ENCODE assay signal across 14 cellular contexts in genomic region chr15:48643236-48643635, GRCh38. TPM values are rescaled to one million over a fixed set of nuclear protein-coding genes. Genes with fewer than 3 reads are reported as not detected.
DNase-seq lines count a peak whose midpoint lies in the region; ATAC-seq and TF ChIP-seq lines count a peak whose summit lies in the region.
"Had no signal": no experiment of that assay in that cellular context is flagged by ENCODE, and none has a peak within 500 bp of the region (broad histone marks: within the 10 kb centered on the region; RNA-seq: fewer than 3 reads in every experiment).

No MANE protein-coding gene starts in this region.

- H3K4me3 Mint-ChIP-seq in stimulated activated memory B cell treated with anti-CD40 and anti-IgM and Interleukin-4, amounts not matched to agents 10 μg/mL and 1 μg/mL and 100 μg/mL, for 72 hours = no peak overlapping the region

- no peak overlapping the region for H3K27ac ChIP-seq in lower lobe of right lung
- H3K27ac ChIP-seq in stomach = peak overlapping the region in 4 of 5 donors; percentile 82 to 88 (median 84)
- H3K27ac ChIP-seq: epithelial cell of prostate had no signal

- H3K4me1 ChIP-seq in lower lobe of right lung (peaks cover 27% of the 10 kb centered on the region), stomach (peaks cover 6 to 59% (median 42%) of the 10 kb centered on the region in 4 donors)

- peaks cover 9% of the 10 kb centered on the region for H3K4me1 Mint-ChIP-seq in stimulated activated memory B cell treated with anti-CD40 and anti-IgM and Interleukin-4, amounts not matched to agents 10 μg/mL and 1 μg/mL and 100 μg/mL, for 72 hours

- H3K27me3 ChIP-seq in lower lobe of right lung (ENCODE audit: low read depth) (peaks cover 26% of the 10 kb centered on the region), stomach (peaks cover 0 to 31% (median 25%) of the 10 kb centered on the region in 3 donors)

- no peaks in the 10 kb centered on the region for H3K9me3 Mint-ChIP-seq in stimulated activated memory B cell treated with anti-CD40 and anti-IgM and Interleukin-4, amounts not matched to agents 10 μg/mL and 1 μg/mL and 100 μg/mL, for 72 hours
- H3K9me3 Mint-ChIP-seq: activated naive CD4-positive, alpha-beta T cell treated with anti-CD3 and anti-CD28 coated beads, Interleukin-2, amount 50 U/mL, for 72 hours had no signal

- intact Hi-C loops in lower lobe of right lung (cut with DNase I) = no loop called here
- intact Hi-C loops in stomach (cut with DNase I; ENCODE audit: low total_unique reads) = no loop called here

- H3K36me3 ChIP-seq in lower lobe of right lung (no peaks in the 10 kb centered on the region), stomach (no peaks in the 10 kb centered on the region)

- no peak for TF ChIP-seq POLR2A in stomach (IDR thresholded peaks at IDR 0.05)

- TF ChIP-seq EP300 in stomach (IDR thresholded peaks at IDR 0.05) = no peak

- ATAC-seq in lower lobe of right lung = no peak
- no peak for ATAC-seq in stimulated activated memory B cell treated with anti-CD40 and anti-IgM and Interleukin-4, amounts not matched to agents 10 μg/mL and 1 μg/mL and 100 μg/mL, for 72 hours
- no peak for ATAC-seq in GM18520 (IDR thresholded peaks at IDR 0.05; ENCODE audit: unreplicated experiment)
- ATAC-seq: activated naive CD4-positive, alpha-beta T cell treated with anti-CD3 and anti-CD28 coated beads, Interleukin-2, amount 50 U/mL, for 72 hours had no signal

- no peaks in the 10 kb centered on the region for H3K36me3 Mint-ChIP-seq in stimulated activated memory B cell treated with anti-CD40 and anti-IgM and Interleukin-4, amounts not matched to agents 10 μg/mL and 1 μg/mL and 100 μg/mL, for 72 hours
- H3K36me3 Mint-ChIP-seq: activated naive CD4-positive, alpha-beta T cell treated with anti-CD3 and anti-CD28 coated beads, Interleukin-2, amount 50 U/mL, for 72 hours had no signal

- 11 to 18% (median 15%) methylated on average over 3 of the region's 3 CpGs for WGBS in stomach, 5 donors

- no peak overlapping the region for H3K27ac Mint-ChIP-seq in stimulated activated memory B cell treated with anti-CD40 and anti-IgM and Interleukin-4, amounts not matched to agents 10 μg/mL and 1 μg/mL and 100 μg/mL, for 72 hours
- H3K27ac Mint-ChIP-seq: activated naive CD4-positive, alpha-beta T cell treated with anti-CD3 and anti-CD28 coated beads, Interleukin-2, amount 50 U/mL, for 72 hours had no signal

- peaks cover 14% of the 10 kb centered on the region for H3K27me3 Mint-ChIP-seq in stimulated activated memory B cell treated with anti-CD40 and anti-IgM and Interleukin-4, amounts not matched to agents 10 μg/mL and 1 μg/mL and 100 μg/mL, for 72 hours

- H3K4me3 ChIP-seq in HFF-Myc (replicated peaks; ENCODE audit: low read depth, low read length) (peak overlapping the region; percentile 85), astrocyte of the spinal cord (ENCODE audit: low read depth, low read length) (peak overlapping the region; percentile 97), lower lobe of right lung (peak overlapping the region; percentile 72), stomach (peak overlapping the region; percentile 62 to 82 (median 70))

- in situ Hi-C loops in astrocyte of the spinal cord (cut with HindIII; ENCODE audit: low sequenced_read_pairs) = no loop called here

- H3K9me3 ChIP-seq in lower lobe of right lung = no peaks in the 10 kb centered on the region
- H3K9me3 ChIP-seq in stomach = no peaks in the 10 kb centered on the region

- TF ChIP-seq CTCF in HFF-Myc (IDR thresholded peaks at IDR 0.05; ENCODE audit: low read depth, low read length, missing control alignments) (no peak), astrocyte of the spinal cord (IDR thresholded peaks at IDR 0.05; ENCODE audit: low read depth, low read length) (no peak), lower lobe of right lung (IDR thresholded peaks at IDR 0.05) (no peak), stomach (IDR thresholded peaks at IDR 0.05) (no peak)

- no peak for DNase-seq in HFF-Myc (ENCODE audit: extremely low read depth, low read depth)
- no peak for DNase-seq in astrocyte of the spinal cord (ENCODE audit: low read depth, low spot score)
- no peak for DNase-seq in lower lobe of right lung
- DNase-seq in stomach = no peak
- DNase-seq in central memory CD4-positive, alpha-beta T cell = no peak
- DNase-seq in NCI-H510A (lab: John Stamatoyannopoulos, UW) = no peak
- DNase-seq: NCI-H1092; small intestine; stimulated activated CD8-positive, alpha-beta memory T cell treated with anti-CD3 and anti-CD28 coated beads, Interleukin-4, amount 100 ng/mL, for 48 hours; SW 1271 had no signal

RNA-seq across cellular contexts. Expression of gene FBN1, which starts 2.3 kb away (rescaled TPM):
- total RNA-seq in lower lobe of right lung = 75.3 TPM
- total RNA-seq in stomach = 100 to 1,000 TPM in 3 of 5 donors, 10 to 100 TPM in 2; 32.1 to 384 (median 104) TPM
- polyA plus RNA-seq in stomach = 1 to 10 TPM; 4.7 to 7.9 (median 5.5) TPM
